1 cellular context compared by ENCODE assay signal in the genomic region with DNA sequence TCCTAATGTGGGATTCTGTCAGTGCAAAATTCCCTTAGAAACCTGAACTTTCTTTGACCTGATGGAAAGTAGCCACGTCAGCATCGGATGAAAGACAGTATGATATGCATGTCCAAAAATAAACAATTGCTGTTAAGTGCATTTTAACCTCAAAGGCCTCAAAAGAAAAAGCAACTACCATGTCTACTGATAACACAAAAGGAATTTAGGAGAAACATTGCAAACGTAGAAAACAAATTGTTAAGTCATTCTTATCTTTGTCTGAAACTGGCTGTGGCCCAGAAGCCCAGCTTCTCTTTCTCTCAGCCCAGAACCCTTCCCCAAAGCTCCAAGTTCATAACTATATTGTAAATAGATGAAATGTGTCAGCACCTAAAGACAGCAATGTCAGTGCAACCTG.
TF ChIP-seq lines count a peak whose summit lies in the region.

No MANE protein-coding gene starts in this region.

TF ChIP-seq in endothelial cell of umbilical vein, 7 proteins besides CTCF, POLR2A, EP300 and RAD21 (continued from another document):
- TF ChIP-seq, protein P1, sequence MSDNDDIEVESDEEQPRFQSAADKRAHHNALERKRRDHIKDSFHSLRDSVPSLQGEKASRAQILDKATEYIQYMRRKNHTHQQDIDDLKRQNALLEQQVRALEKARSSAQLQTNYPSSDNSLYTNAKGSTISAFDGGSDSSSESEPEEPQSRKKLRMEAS (IDR thresholded peaks at IDR 0.05; ENCODE audit: insufficient read depth, insufficient read length): no peak
- TF ChIP-seq FOS (IDR thresholded peaks at IDR 0.05; ENCODE audit: borderline replicate concordance, insufficient read depth, low read length) (no peak), EZH2 (IDR thresholded peaks at IDR 0.05; ENCODE audit: borderline replicate concordance, low read depth, low read length, severe bottlenecking) (no peak), MYC (IDR thresholded peaks at IDR 0.05; ENCODE audit: low read depth, low read length) (no peak), POLR2AphosphoS5 (IDR thresholded peaks at IDR 0.05; ENCODE audit: insufficient read depth, low read depth, low read length) (no peak)
